Comparison of ENCODE assay signal across 9 cellular contexts in genomic region chr17:3914319-3914685, GRCh38. TPM values are rescaled to one million over a fixed set of nuclear protein-coding genes. Genes with fewer than 3 reads are reported as not detected.
DNase-seq lines count a peak whose midpoint lies in the region; ATAC-seq and TF ChIP-seq lines count a peak whose summit lies in the region.
"Had no signal": no experiment of that assay in that cellular context is flagged by ENCODE, and none has a peak within 500 bp of the region (broad histone marks: within the 10 kb centered on the region; RNA-seq: fewer than 3 reads in every experiment).

No MANE protein-coding gene starts in this region.

- H3K4me1 ChIP-seq in cardiac muscle cell (ENCODE audit: low read depth) (peaks cover 29% of the 10 kb centered on the region), heart right ventricle (peaks cover 9 to 62% (median 41%) of the 10 kb centered on the region in 9 donors)

- intact Hi-C loops in heart right ventricle (cut with DNase I) (loop anchor here in 7 of 10 donors (5.0 to 10.0 kb wide), 6 partner anchors 47 to 160 kb away; no protein-coding TSS in a partner anchor), left cardiac atrium (cut with DNase I) (loop anchor here (5.0 to 10.0 kb wide), 2 partner anchors 50 to 52 kb away; no protein-coding TSS in a partner anchor)

- H3K36me3 Mint-ChIP-seq in brain: no peaks in the 10 kb centered on the region

- H3K4me3 ChIP-seq in cardiac muscle cell (no peak overlapping the region), heart right ventricle (peak overlapping the region in 1 of 10 donors; percentile 51)

- WGBS in heart right ventricle, 2 donors: 86 to 89% methylated on average over 10 of the region's 10 CpGs

- H3K27me3 ChIP-seq in cardiac muscle cell (no peaks in the 10 kb centered on the region), heart right ventricle (no peaks in the 10 kb centered on the region)

- peak overlapping the region; percentile 0 for H3K27ac ChIP-seq in cardiac muscle cell
- H3K27ac ChIP-seq in heart right ventricle: peak overlapping the region in 3 of 10 donors; percentile 33 to 89 (median 41)

- TF ChIP-seq CTCF in cardiac muscle cell (IDR thresholded peaks at IDR 0.05; ENCODE audit: low read depth, low read length) (no peak), heart right ventricle (IDR thresholded peaks at IDR 0.05) (no peak), brain (conservative IDR thresholded peaks at IDR 0.05) (no peak)

- ATAC-seq in heart right ventricle (no peak), HG03342 (IDR thresholded peaks at IDR 0.05; ENCODE audit: unreplicated experiment) (peak; percentile 48), left cardiac atrium (no peak)

- H3K27ac Mint-ChIP-seq in brain: peak overlapping the region in 4 of 5 experiments; percentile 14 to 86 (median 70)

- H3K36me3 ChIP-seq in cardiac muscle cell: no peaks in the 10 kb centered on the region
- H3K36me3 ChIP-seq in heart right ventricle: no peaks in the 10 kb centered on the region

- H3K27me3 Mint-ChIP-seq in brain: peaks cover 7% of the 10 kb centered on the region

- H3K4me3 Mint-ChIP-seq in brain: no peak overlapping the region

- peaks cover 0 to 5% (median 0%) of the 10 kb centered on the region in 5 experiments for H3K9me3 Mint-ChIP-seq in brain

- peaks cover 21% of the 10 kb centered on the region for H3K4me1 Mint-ChIP-seq in brain

- H3K9me3 ChIP-seq in cardiac muscle cell (ENCODE audit: low read depth): no peaks in the 10 kb centered on the region
- H3K9me3 ChIP-seq in heart right ventricle: no peaks in the 10 kb centered on the region

- DNase-seq in cardiac muscle cell (ENCODE audit: low read depth in 1 of 2, low spot score in 1 of 2) (no peak), heart right ventricle (no peak), AG20443 (ENCODE audit: low spot score) (no peak), left cardiac atrium (no peak), NCI-H524 treated with DMSO at 0.1 percent for 48 hours (lab: John Stamatoyannopoulos, UW) (no peak), hepatic stellate cell (ENCODE audit: low spot score) (no peak)
- DNase-seq: NCI-H2107 had no signal

RNA-seq across cellular contexts. Expression of gene P2RX1, which starts 2.0 kb away (rescaled TPM):
- total RNA-seq in cardiac muscle cell (1.9 and 3.2 TPM in 2 replicates), heart right ventricle (1 to 10 TPM in 4 of 10 donors, under 1 TPM in 6; 0.27 to 2.6 (median 0.49) TPM), left cardiac atrium (1 to 10 TPM in 1 of 2 donors, under 1 TPM in 1; 0.62 to 3.5 TPM)
- polyA plus RNA-seq in cardiac muscle cell (1.8 and 3.6 TPM in 2 replicates), heart right ventricle (under 1 TPM; 0.37 to 0.99 TPM), brain (ENCODE audit: insufficient read depth, low read depth, low replicate concordance) (not detected)

RNA-seq across cellular contexts. Expression of gene CAMKK1, which starts 21.4 kb away (rescaled TPM):
- total RNA-seq in cardiac muscle cell (9.9 and 12.4 TPM in 2 replicates), heart right ventricle (1 to 10 TPM; 1.8 to 5.7 (median 3.7) TPM), left cardiac atrium (1 to 10 TPM; 4.1 to 5.1 TPM)
- polyA plus RNA-seq in cardiac muscle cell (6.5 and 7.7 TPM in 2 replicates), heart right ventricle (1 to 10 TPM; 2.6 to 2.8 TPM), brain (ENCODE audit: insufficient read depth, low read depth, low replicate concordance) (21.9 TPM)

RNA-seq across cellular contexts. Expression of gene ATP2A3, which starts 49.9 kb away (rescaled TPM):
- total RNA-seq in cardiac muscle cell (1.9 and 6.9 TPM in 2 replicates), heart right ventricle (10 to 100 TPM in 1 of 10 donors, 1 to 10 TPM in 9; 4.3 to 10.2 (median 5.7) TPM), left cardiac atrium (10 to 100 TPM in 1 of 2 donors, 1 to 10 TPM in 1; 8.6 to 12.0 TPM)
- polyA plus RNA-seq in cardiac muscle cell (4.2 and 15.8 TPM in 2 replicates), heart right ventricle (10 to 100 TPM; 10.2 to 11.0 TPM), brain (ENCODE audit: insufficient read depth, low read depth, low replicate concordance) (160 TPM)
